In the genomic region with DNA sequence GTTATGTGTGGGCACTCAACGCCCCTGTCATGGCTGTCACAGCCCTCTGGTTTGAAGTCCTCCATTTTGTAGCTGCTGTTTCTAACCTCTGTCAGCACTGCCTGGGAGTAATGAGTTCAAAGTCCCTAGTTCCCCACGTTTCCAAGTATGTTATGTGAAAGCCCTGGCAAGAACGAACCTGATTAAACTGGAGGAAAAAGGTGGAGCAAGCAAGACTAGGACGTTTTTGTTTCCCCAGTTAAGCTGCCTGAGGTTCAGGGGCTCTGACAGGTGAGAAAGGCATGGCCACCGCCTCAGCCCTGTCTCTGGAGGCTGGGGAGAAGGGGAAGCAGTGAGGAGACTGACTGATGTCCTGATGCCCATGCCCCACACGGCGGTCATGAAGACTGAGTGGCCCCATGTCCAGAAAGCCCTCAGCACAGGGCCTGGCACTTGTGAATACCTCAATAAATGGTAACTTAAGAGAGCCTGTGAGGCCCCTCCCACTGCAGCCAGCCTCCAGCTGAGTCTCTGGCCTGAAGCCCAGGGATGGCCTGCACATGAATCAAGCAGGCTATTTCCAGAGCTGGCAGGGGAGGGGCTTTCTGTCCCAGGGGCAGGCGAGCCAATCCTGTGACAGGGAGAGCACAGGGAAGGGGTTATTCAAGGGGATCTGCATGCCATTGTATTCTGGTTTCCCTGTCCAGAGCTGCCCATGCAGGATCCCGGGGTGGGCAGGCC, we compare ENCODE assay signal across 8 cellular contexts.
DNase-seq lines count a peak whose midpoint lies in the region; TF ChIP-seq lines count a peak whose summit lies in the region.

No MANE protein-coding gene starts in this region.

- no peak overlapping the region for H3K4me3 ChIP-seq in skeletal muscle cell (ENCODE audit: low read depth, low read length)

- POLR2A ChIA-PET in activated CD4-positive, alpha-beta memory T cell treated with anti-CD3 and anti-CD28 coated beads, Interleukin-2, amount 10 ng/mL, durations not matched to agents 7 days and 5 days (lab: Charles Lee) = interaction anchor here (1.1 to 1.2 kb wide), 2 partner anchors 8 to 307 kb away, joined by 3 to 4 read pairs; partner anchors contain the start of gene EIF4EBP3

- H3K4me1 Mint-ChIP-seq in brain = peaks cover 48% of the 10 kb centered on the region
- H3K4me1 Mint-ChIP-seq in activated CD4-positive, alpha-beta memory T cell treated with anti-CD3 and anti-CD28 coated beads, Interleukin-2, amount 10 ng/mL, durations not matched to agents 7 days and 5 days = peaks cover 24% of the 10 kb centered on the region

- DNase-seq in COLO829 (ENCODE audit: low spot score) = peak; percentile 68
- peak; percentile 94 for DNase-seq in NCI-H2029 (lab: John Stamatoyannopoulos, UW)
- peak; percentile 84 for DNase-seq in iPS-NIHi11 (ENCODE audit: low spot score)
- DNase-seq in skeletal muscle cell (ENCODE audit: low read depth) = peak; percentile 72
- no peak for DNase-seq in NK-92 treated with Interleukin-12 subunit alpha and Interleukin-12 subunit beta, amount 100 ng/mL, for 24 hours (lab: John Stamatoyannopoulos, UW)
- DNase-seq in activated CD4-positive, alpha-beta memory T cell treated with anti-CD3 and anti-CD28 coated beads, Interleukin-2, amount 10 ng/mL, durations not matched to agents 7 days and 5 days = no peak
- no peak for DNase-seq in activated CD4-positive, alpha-beta T cell treated with anti-CD3 and anti-CD28 coated beads, Interleukin-2, amount 50 U/mL, for 4 hours

- CTCF ChIA-PET in activated CD4-positive, alpha-beta memory T cell treated with anti-CD3 and anti-CD28 coated beads, Interleukin-2, amount 10 ng/mL, durations not matched to agents 7 days and 5 days (lab: Charles Lee) = interaction anchor here (0.9 to 28.6 kb wide), 11 partner anchors 22 to 394 kb away, joined by 3 to 951 read pairs (median 8); partner anchors contain the start of genes HBEGF, PFDN1 and SLC4A9

- H3K4me3 Mint-ChIP-seq in brain = peak overlapping the region in 1 of 5 experiments; percentile 9
- no peak overlapping the region for H3K4me3 Mint-ChIP-seq in activated CD4-positive, alpha-beta memory T cell treated with anti-CD3 and anti-CD28 coated beads, Interleukin-2, amount 10 ng/mL, durations not matched to agents 7 days and 5 days

- no peaks in the 10 kb centered on the region for H3K9me3 Mint-ChIP-seq in brain
- H3K9me3 Mint-ChIP-seq in activated CD4-positive, alpha-beta memory T cell treated with anti-CD3 and anti-CD28 coated beads, Interleukin-2, amount 10 ng/mL, durations not matched to agents 7 days and 5 days = no peaks in the 10 kb centered on the region

- peak overlapping the region; percentile 76 to 90 (median 88) for H3K27ac Mint-ChIP-seq in brain
- no peak overlapping the region for H3K27ac Mint-ChIP-seq in activated CD4-positive, alpha-beta memory T cell treated with anti-CD3 and anti-CD28 coated beads, Interleukin-2, amount 10 ng/mL, durations not matched to agents 7 days and 5 days

- no peak for TF ChIP-seq CTCF in brain (conservative IDR thresholded peaks at IDR 0.05)

- peaks cover 3% of the 10 kb centered on the region for H3K27me3 Mint-ChIP-seq in brain
- no peaks in the 10 kb centered on the region for H3K27me3 Mint-ChIP-seq in activated CD4-positive, alpha-beta memory T cell treated with anti-CD3 and anti-CD28 coated beads, Interleukin-2, amount 10 ng/mL, durations not matched to agents 7 days and 5 days

- H3K36me3 Mint-ChIP-seq in brain = no peaks in the 10 kb centered on the region
- peaks cover 17% of the 10 kb centered on the region for H3K36me3 Mint-ChIP-seq in activated CD4-positive, alpha-beta memory T cell treated with anti-CD3 and anti-CD28 coated beads, Interleukin-2, amount 10 ng/mL, durations not matched to agents 7 days and 5 days (ENCODE audit: low read depth)

Comparison
In these comparisons a context has a peak if more than half of its experiments do, and no peak if none do; other contexts are left out.
1. DNase-seq: peak in COLO829 (single experiment), NCI-H2029 (single experiment), iPS-NIHi11 (single experiment) and skeletal muscle cell (single experiment); none in NK-92 treated with Interleukin-12 subunit alpha and Interleukin-12 subunit beta, amount 100 ng/mL, for 24 hours (single experiment), activated CD4-positive, alpha-beta memory T cell treated with anti-CD3 and anti-CD28 coated beads, Interleukin-2, amount 10 ng/mL, durations not matched to agents 7 days and 5 days (single experiment) and activated CD4-positive, alpha-beta T cell treated with anti-CD3 and anti-CD28 coated beads, Interleukin-2, amount 50 U/mL, for 4 hours (0 of 2).